ENCODE assay signal across 24 cellular contexts in genomic region chr17:27400991-27401390, GRCh38.
"Had no signal": no experiment of that assay in that cellular context is flagged by ENCODE, and none has a peak within 500 bp of the region (broad histone marks: within the 10 kb centered on the region; RNA-seq: fewer than 3 reads in every experiment).

No MANE protein-coding gene starts in this region.

- H3K4me3 ChIP-seq: body of pancreas, coronary artery, dorsolateral prefrontal cortex had no signal

- DNase-seq: activated CD4-positive, alpha-beta memory T cell treated with anti-CD3 and anti-CD28 coated beads, Interleukin-2, amount 10 ng/mL, durations not matched to agents 7 days and 5 days; activated CD4-positive, alpha-beta T cell treated with anti-CD3 and anti-CD28 coated beads for 1 hour; activated CD4-positive, alpha-beta T cell treated with anti-CD3 and anti-CD28 coated beads for 4 hours; activated CD4-positive, alpha-beta T cell treated with anti-CD3 and anti-CD28 coated beads, Interleukin-2, amount 10 ng/mL, durations not matched to agents 7 days and 5 days; activated CD4-positive, alpha-beta T cell treated with anti-CD3 and anti-CD28 coated beads, Interleukin-2, amount 50 U/mL, for 4 hours; activated CD8-positive, alpha-beta memory T cell treated with anti-CD3 and anti-CD28 coated beads, Interleukin-2, amount 50 U/mL, for 4 hours; activated gamma-delta T cell treated with Interleukin-2 at 50 U/mL for 16 hours; activated naive CD4-positive, alpha-beta T cell treated with anti-CD3 and anti-CD28 coated beads, Interleukin-2, amount 50 U/mL, for 16 hours; activated naive CD4-positive, alpha-beta T cell treated with Interleukin-2 at 50 U/mL for 16 hours; activated T-cell treated with anti-CD3 and anti-CD28 coated beads, Interleukin-2, amount 50 U/mL, for 1 hour; amniotic stem cell; aorta; body of pancreas; central memory CD4-positive, alpha-beta T cell; cerebellar nuclear complex; effector memory CD4-positive, alpha-beta T cell; endodermal cell; foreskin fibroblast; T-helper 2 cell had no signal

- ATAC-seq: body of pancreas, esophagus mucosa, WTC11 had no signal

- H3K27ac ChIP-seq: body of pancreas, coronary artery, dorsolateral prefrontal cortex, VCaP had no signal

- H3K27me3 ChIP-seq: body of pancreas, dorsolateral prefrontal cortex had no signal

- H3K9me3 ChIP-seq: body of pancreas had no signal
